ENCODE assay signal across 30 cellular contexts in the genomic region with DNA sequence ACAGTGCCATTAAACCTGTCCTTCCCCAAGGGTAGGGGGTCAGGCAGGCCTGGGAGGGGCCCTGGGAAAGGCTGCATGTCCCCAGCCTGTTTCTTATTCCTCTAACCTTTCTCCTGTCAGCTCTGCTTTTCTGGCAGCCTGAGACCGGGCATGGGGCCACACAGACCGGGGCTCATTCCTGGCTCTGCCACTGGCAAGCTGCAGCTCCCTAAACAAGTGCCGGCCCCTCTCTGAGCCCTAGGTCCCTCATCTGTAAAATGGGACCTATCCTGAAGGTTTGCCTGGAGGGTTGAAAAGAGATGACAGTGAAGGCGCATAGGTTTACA.
DNase-seq lines count a peak whose midpoint lies in the region; TF ChIP-seq lines count a peak whose summit lies in the region.
"Had no signal": no experiment of that assay in that cellular context is flagged by ENCODE, and none has a peak within 500 bp of the region (broad histone marks: within the 10 kb centered on the region; RNA-seq: fewer than 3 reads in every experiment).

No MANE protein-coding gene starts in this region.

- no peak overlapping the region for H3K4me3 ChIP-seq in Caco-2 (ENCODE audit: low read depth, low read length)
- no peak overlapping the region for H3K4me3 ChIP-seq in esophagus muscularis mucosa
- no peak overlapping the region for H3K4me3 ChIP-seq in trophoblast cell (ENCODE audit: low read depth, low read length)
- no peak overlapping the region for H3K4me3 ChIP-seq in esophagus squamous epithelium
- no peak overlapping the region for H3K4me3 ChIP-seq in Karpas-422 (ENCODE audit: low read length)
- H3K4me3 ChIP-seq: gastrocnemius medialis, left lung, Peyer's patch, right lobe of liver, SJSA1, vagina had no signal

- H4K12ac ChIP-seq in trophoblast cell (ENCODE audit: low read depth, low read length) = no peak overlapping the region

- H3K4me1 ChIP-seq in Caco-2 = peaks cover 40% of the 10 kb centered on the region
- H3K4me1 ChIP-seq in esophagus muscularis mucosa = peaks cover 5 to 35% (median 26%) of the 10 kb centered on the region in 4 donors
- H3K4me1 ChIP-seq in trophoblast cell (ENCODE audit: control insufficient read depth in 1 of 2, insufficient read depth in 2 of 2, low read length in 2 of 2) = peaks cover 21 to 22% of the 10 kb centered on the region in 2 experiments
- H3K4me1 ChIP-seq in esophagus squamous epithelium = peaks cover 0 to 32% (median 0%) of the 10 kb centered on the region in 3 donors
- H3K4me1 ChIP-seq in Karpas-422 (ENCODE audit: low read length) = no peaks in the 10 kb centered on the region
- H3K4me1 ChIP-seq: left lung, parathyroid adenoma, right lobe of liver had no signal

- H2AFZ ChIP-seq in trophoblast cell (ENCODE audit: insufficient read depth, low read length, poor library complexity) (no peak overlapping the region), Karpas-422 (ENCODE audit: low read length) (no peak overlapping the region)
- H2AFZ ChIP-seq: parathyroid adenoma had no signal

- POLR2A ChIA-PET in Caco-2 (lab: Charles Lee) = no interaction called here

- DNase-seq in Caco-2 = peak in 1 of 2 experiments; percentile 8
- peak; percentile 89 for DNase-seq in NCI-H446 treated with DMSO at 0.1 percent for 48 hours (lab: John Stamatoyannopoulos, UW)
- no peak for DNase-seq in esophagus muscularis mucosa (ENCODE audit: extremely low spot score)
- DNase-seq in trophoblast cell = no peak
- DNase-seq in esophagus squamous epithelium (lab: John Stamatoyannopoulos, UW) = no peak
- DNase-seq in NAMALWA (ENCODE audit: low spot score) = no peak
- no peak for DNase-seq in Karpas-422
- DNase-seq in NCI-H2029 (lab: John Stamatoyannopoulos, UW) = no peak
- DNase-seq: activated B cell treated with CpG ODN at 0.5 μM for 24 hours; activated CD8-positive, alpha-beta memory T cell treated with anti-CD3 and anti-CD28 coated beads, Interleukin-2, amount 10 ng/mL, durations not matched to agents 7 days and 5 days; activated naive CD4-positive, alpha-beta T cell treated with Interleukin-2 at 50 U/mL for 16 hours; cortex of kidney; effector memory CD8-positive, alpha-beta T cell; gastrocnemius medialis; GOT3; Kasumi-1; left lung; NCI-H187; NCI-H2227 treated with DMSO at 0.1 percent for 48 hours; Peyer's patch; stimulated activated CD4-positive, alpha-beta T cell treated with anti-CD3 and anti-CD28 coated beads, Interleukin-4, amount 100 ng/mL, for 4 hours; T-helper 1 cell had no signal

- peaks cover 23% of the 10 kb centered on the region for H3K4me1 Mint-ChIP-seq in Caco-2 (ENCODE audit: low read depth, unreplicated experiment)
- H3K4me1 Mint-ChIP-seq: activated B cell treated with CpG ODN at 0.5 μM for 24 hours; activated CD8-positive, alpha-beta memory T cell treated with anti-CD3 and anti-CD28 coated beads, Interleukin-2, amount 10 ng/mL, durations not matched to agents 7 days and 5 days; stimulated activated memory B cell treated with anti-CD40 and anti-IgM and Interleukin-4, amounts not matched to agents 10 μg/mL and 1 μg/mL and 100 μg/mL, for 72 hours had no signal

- H4K91ac ChIP-seq in trophoblast cell (ENCODE audit: low read depth, low read length) = no peak overlapping the region

- H2BK120ac ChIP-seq in trophoblast cell (ENCODE audit: insufficient read depth, low read length, poor library complexity) = no peak overlapping the region

- H3K4ac ChIP-seq in trophoblast cell (ENCODE audit: low read depth, low read length) = no peak overlapping the region

- H3K79me1 ChIP-seq in trophoblast cell (ENCODE audit: low read length) = peaks cover 16% of the 10 kb centered on the region

- H3K4me3 Mint-ChIP-seq in Caco-2 (ENCODE audit: unreplicated experiment) = no peak overlapping the region
- H3K4me3 Mint-ChIP-seq: activated B cell treated with CpG ODN at 0.5 μM for 24 hours; activated CD8-positive, alpha-beta memory T cell treated with anti-CD3 and anti-CD28 coated beads, Interleukin-2, amount 10 ng/mL, durations not matched to agents 7 days and 5 days; CD14-positive monocyte; effector memory CD8-positive, alpha-beta T cell; stimulated activated memory B cell treated with anti-CD40 and anti-IgM and Interleukin-4, amounts not matched to agents 10 μg/mL and 1 μg/mL and 100 μg/mL, for 72 hours had no signal

- no peak overlapping the region for H3K14ac ChIP-seq in trophoblast cell (ENCODE audit: low read length)

- H3K27ac ChIP-seq in esophagus muscularis mucosa (replicated peaks in 1 of 4) = peak overlapping the region; percentile 23 to 60 (median 28)
- no peak overlapping the region for H3K27ac ChIP-seq in trophoblast cell (ENCODE audit: low read depth, low read length)
- no peak overlapping the region for H3K27ac ChIP-seq in esophagus squamous epithelium
- no peak overlapping the region for H3K27ac ChIP-seq in Karpas-422 (ENCODE audit: low read length)
- H3K27ac ChIP-seq: gastrocnemius medialis, HL-60, left lung, parathyroid adenoma, Peyer's patch, right lobe of liver, SJSA1, vagina had no signal

- H4K8ac ChIP-seq in trophoblast cell (ENCODE audit: low read depth, low read length) = no peak overlapping the region

- CTCF ChIA-PET in Caco-2 (lab: Charles Lee) = no interaction called here

- H3K23ac ChIP-seq in trophoblast cell (ENCODE audit: low read length) = no peak overlapping the region

- H3K36me3 Mint-ChIP-seq in Caco-2 (ENCODE audit: insufficient read depth, unreplicated experiment) = peaks cover 11% of the 10 kb centered on the region
- H3K36me3 Mint-ChIP-seq: activated CD8-positive, alpha-beta memory T cell treated with anti-CD3 and anti-CD28 coated beads, Interleukin-2, amount 10 ng/mL, durations not matched to agents 7 days and 5 days; CD14-positive monocyte; stimulated activated memory B cell treated with anti-CD40 and anti-IgM and Interleukin-4, amounts not matched to agents 10 μg/mL and 1 μg/mL and 100 μg/mL, for 72 hours had no signal

- no peaks in the 10 kb centered on the region for H3K79me2 ChIP-seq in trophoblast cell (ENCODE audit: control insufficient read depth, insufficient read depth, low read length, poor library complexity)
- no peaks in the 10 kb centered on the region for H3K79me2 ChIP-seq in Karpas-422 (ENCODE audit: low read length)
- H3K79me2 ChIP-seq: parathyroid adenoma had no signal

- H3K36me3 ChIP-seq in Caco-2 (ENCODE audit: control insufficient read depth, insufficient read depth, low read length) (no peaks in the 10 kb centered on the region), esophagus muscularis mucosa (no peaks in the 10 kb centered on the region), trophoblast cell (ENCODE audit: control insufficient read depth in 1 of 2, insufficient read depth in 2 of 2, low read length in 2 of 2) (no peaks in the 10 kb centered on the region), esophagus squamous epithelium (no peaks in the 10 kb centered on the region), Karpas-422 (ENCODE audit: insufficient read depth, low read length) (no peaks in the 10 kb centered on the region)
- H3K36me3 ChIP-seq: gastrocnemius medialis, left lung, Peyer's patch, right lobe of liver, SJSA1, vagina had no signal

- H3K9me3 Mint-ChIP-seq in Caco-2 (ENCODE audit: unreplicated experiment) = no peaks in the 10 kb centered on the region
- H3K9me3 Mint-ChIP-seq: activated B cell treated with CpG ODN at 0.5 μM for 24 hours; effector memory CD8-positive, alpha-beta T cell; nephron progenitor cell had no signal

- peak overlapping the region; percentile 38 for H2BK12ac ChIP-seq in trophoblast cell (ENCODE audit: low read length)

- no peaks in the 10 kb centered on the region for H3K9me2 ChIP-seq in Karpas-422 (replicated peaks; ENCODE audit: insufficient read depth, low read length)

- TF ChIP-seq EP300 in esophagus muscularis mucosa (IDR thresholded peaks at IDR 0.05) = no peak

- TF ChIP-seq CTCF in Caco-2 (IDR thresholded peaks at IDR 0.05; ENCODE audit: insufficient read depth in 1 of 2, low read depth in 1 of 2, low read length in 1 of 2, severe bottlenecking in 1 of 2, unreplicated experiment in 1 of 2) (no peak), esophagus muscularis mucosa (IDR thresholded peaks at IDR 0.05) (no peak), esophagus squamous epithelium (IDR thresholded peaks at IDR 0.05) (no peak)

- H2AK5ac ChIP-seq in trophoblast cell (ENCODE audit: low read length) = no peak overlapping the region

- 50% methylated on average over 4 of the region's 4 CpGs for WGBS in esophagus muscularis mucosa
- WGBS in trophoblast cell (ENCODE audit: extremely low coverage, insufficient coverage, insufficient read length) = no CpG with 5 or more reads among the region's 4 CpGs
- WGBS in esophagus squamous epithelium, 2 donors = 76 to 100% methylated on average over 1 to 4 of the region's 4 CpGs

- intact Hi-C loops in Caco-2 (cut with micrococcal nuclease; ENCODE audit: unreplicated experiment) (loop anchor here (5.0 kb wide), 1 partner anchor 40 kb away; no protein-coding TSS in a partner anchor), esophagus muscularis mucosa (cut with DNase I) (no loop called here), esophagus squamous epithelium (cut with DNase I) (no loop called here)

- H3K9ac ChIP-seq in trophoblast cell (ENCODE audit: low read length) = no peak overlapping the region
- no peak overlapping the region for H3K9ac ChIP-seq in Karpas-422 (ENCODE audit: low read length)
- H3K9ac ChIP-seq: parathyroid adenoma had no signal

- H3K9me3 ChIP-seq in Caco-2 = no peaks in the 10 kb centered on the region
- no peaks in the 10 kb centered on the region for H3K9me3 ChIP-seq in esophagus muscularis mucosa
- H3K9me3 ChIP-seq in trophoblast cell (ENCODE audit: insufficient read depth, low read depth, low read length) = no peaks in the 10 kb centered on the region
- no peaks in the 10 kb centered on the region for H3K9me3 ChIP-seq in esophagus squamous epithelium
- no peaks in the 10 kb centered on the region for H3K9me3 ChIP-seq in Karpas-422 (ENCODE audit: low read length)
- H3K9me3 ChIP-seq: gastrocnemius medialis, left lung, Peyer's patch, right lobe of liver, SJSA1, vagina had no signal

- no peak overlapping the region for H2BK5ac ChIP-seq in trophoblast cell (ENCODE audit: low read depth, low read length, poor library complexity)

- H3K4me2 ChIP-seq in trophoblast cell (ENCODE audit: low read length) = no peak overlapping the region
- no peak overlapping the region for H3K4me2 ChIP-seq in Karpas-422 (ENCODE audit: low read depth, low read length, poor library complexity, severe bottlenecking)

- H3K18ac ChIP-seq in trophoblast cell (ENCODE audit: low read length) = no peak overlapping the region

- H3K27ac Mint-ChIP-seq in Caco-2 (ENCODE audit: unreplicated experiment) = peak overlapping the region; percentile 84
- H3K27ac Mint-ChIP-seq: activated B cell treated with CpG ODN at 0.5 μM for 24 hours; activated CD8-positive, alpha-beta memory T cell treated with anti-CD3 and anti-CD28 coated beads, Interleukin-2, amount 10 ng/mL, durations not matched to agents 7 days and 5 days; CD14-positive monocyte; effector memory CD8-positive, alpha-beta T cell; nephron progenitor cell; stimulated activated memory B cell treated with anti-CD40 and anti-IgM and Interleukin-4, amounts not matched to agents 10 μg/mL and 1 μg/mL and 100 μg/mL, for 72 hours had no signal

- H3K27me3 ChIP-seq in Caco-2 (replicated peaks; ENCODE audit: control insufficient read depth, insufficient read depth, low read length) (no peaks in the 10 kb centered on the region), esophagus muscularis mucosa (no peaks in the 10 kb centered on the region), trophoblast cell (ENCODE audit: insufficient read depth, low read length) (no peaks in the 10 kb centered on the region), esophagus squamous epithelium (peaks cover 0 to 8% (median 0%) of the 10 kb centered on the region in 4 donors), Karpas-422 (ENCODE audit: low read length) (no peaks in the 10 kb centered on the region)
- H3K27me3 ChIP-seq: Peyer's patch, right lobe of liver, SJSA1, vagina had no signal

- TF ChIP-seq POLR2A in esophagus muscularis mucosa (IDR thresholded peaks at IDR 0.05; ENCODE audit: low read depth) = no peak
- no peak for TF ChIP-seq POLR2A in esophagus squamous epithelium (IDR thresholded peaks at IDR 0.05)

- H3K27me3 Mint-ChIP-seq in Caco-2 (ENCODE audit: insufficient read depth, unreplicated experiment) = no peaks in the 10 kb centered on the region
- H3K27me3 Mint-ChIP-seq: activated CD8-positive, alpha-beta memory T cell treated with anti-CD3 and anti-CD28 coated beads, Interleukin-2, amount 10 ng/mL, durations not matched to agents 7 days and 5 days; stimulated activated memory B cell treated with anti-CD40 and anti-IgM and Interleukin-4, amounts not matched to agents 10 μg/mL and 1 μg/mL and 100 μg/mL, for 72 hours had no signal

- H4K20me1 ChIP-seq in Karpas-422 (ENCODE audit: insufficient read depth, low read depth, low read length) = no peaks in the 10 kb centered on the region

- no TSS peak for BruUV-seq in Caco-2 (replicated peaks; lab: Mats Ljungman, UMichigan)

Comparison
In these comparisons a context has a peak if more than half of its experiments do, and no peak if none do; other contexts are left out.
1. H3K27ac ChIP-seq: peak in esophagus muscularis mucosa (4 of 4); none in trophoblast cell (single experiment), esophagus squamous epithelium (0 of 4) and Karpas-422 (single experiment).